ENCODE assay signal across 16 cellular contexts in genomic region chr6:121516331-121516730, GRCh38.
"Had no signal": no experiment of that assay in that cellular context is flagged by ENCODE, and none has a peak within 500 bp of the region (broad histone marks: within the 10 kb centered on the region; RNA-seq: fewer than 3 reads in every experiment).

No MANE protein-coding gene starts in this region.

- H3K4me3 Mint-ChIP-seq: activated CD4-positive, alpha-beta memory T cell treated with anti-CD3 and anti-CD28 coated beads, Interleukin-2, amount 10 ng/mL, durations not matched to agents 7 days and 5 days; activated CD4-positive, alpha-beta T cell treated with anti-CD3 and anti-CD28 coated beads for 36 hours; activated T-cell treated with anti-CD3 and anti-CD28 coated beads, Interleukin-2, amount 50 U/mL, for 72 hours; central memory CD8-positive, alpha-beta T cell; memory B cell; nephron progenitor cell; T-helper 2 cell treated with Interferon-gamma antibody and Interleukin-4, amounts not matched to agents 5 μg/mL and 100 μg/mL, for 36 hours; type B pancreatic cell had no signal

- H3K27ac Mint-ChIP-seq: activated CD4-positive, alpha-beta memory T cell treated with anti-CD3 and anti-CD28 coated beads, Interleukin-2, amount 10 ng/mL, durations not matched to agents 7 days and 5 days; activated CD4-positive, alpha-beta T cell treated with anti-CD3 and anti-CD28 coated beads for 36 hours; activated T-cell treated with anti-CD3 and anti-CD28 coated beads, Interleukin-2, amount 50 U/mL, for 72 hours; memory B cell; nephron progenitor cell; T-helper 2 cell treated with Interferon-gamma antibody and Interleukin-4, amounts not matched to agents 5 μg/mL and 100 μg/mL, for 36 hours; type B pancreatic cell had no signal

- H3K27me3 Mint-ChIP-seq: activated CD4-positive, alpha-beta memory T cell treated with anti-CD3 and anti-CD28 coated beads, Interleukin-2, amount 10 ng/mL, durations not matched to agents 7 days and 5 days; activated CD4-positive, alpha-beta T cell treated with anti-CD3 and anti-CD28 coated beads for 36 hours; central memory CD8-positive, alpha-beta T cell; memory B cell; type B pancreatic cell had no signal

- H3K4me3 ChIP-seq: body of pancreas had no signal

- H3K36me3 Mint-ChIP-seq: memory B cell, type B pancreatic cell had no signal

- DNase-seq: activated CD4-positive, alpha-beta memory T cell treated with anti-CD3 and anti-CD28 coated beads, Interleukin-2, amount 10 ng/mL, durations not matched to agents 7 days and 5 days; activated CD4-positive, alpha-beta T cell treated with anti-CD3 and anti-CD28 coated beads for 36 hours; activated CD8-positive, alpha-beta memory T cell treated with anti-CD3 and anti-CD28 coated beads, Interleukin-2, amount 50 U/mL, for 4 hours; activated T-cell treated with anti-CD3 and anti-CD28 coated beads, Interleukin-2, amount 50 U/mL, for 72 hours; body of pancreas; cortex of kidney; erythroblast; head of caudate nucleus; nephron progenitor cell; stimulated activated naive CD4-positive, alpha-beta T cell treated with Interleukin-2 at 50 U/mL for 16 hours had no signal

- H3K4me1 Mint-ChIP-seq: activated CD4-positive, alpha-beta memory T cell treated with anti-CD3 and anti-CD28 coated beads, Interleukin-2, amount 10 ng/mL, durations not matched to agents 7 days and 5 days; activated CD4-positive, alpha-beta T cell treated with anti-CD3 and anti-CD28 coated beads for 36 hours; central memory CD8-positive, alpha-beta T cell; memory B cell had no signal

- H3K9me3 Mint-ChIP-seq: activated CD4-positive, alpha-beta memory T cell treated with anti-CD3 and anti-CD28 coated beads, Interleukin-2, amount 10 ng/mL, durations not matched to agents 7 days and 5 days; activated T-cell treated with anti-CD3 and anti-CD28 coated beads, Interleukin-2, amount 50 U/mL, for 72 hours; central memory CD8-positive, alpha-beta T cell; memory B cell; nephron progenitor cell; T-helper 2 cell treated with Interferon-gamma antibody and Interleukin-4, amounts not matched to agents 5 μg/mL and 100 μg/mL, for 36 hours had no signal

- ATAC-seq: activated CD4-positive, alpha-beta T cell treated with anti-CD3 and anti-CD28 coated beads for 36 hours; activated T-cell treated with anti-CD3 and anti-CD28 coated beads, Interleukin-2, amount 50 U/mL, for 72 hours; body of pancreas; left lobe of liver; sciatic nerve had no signal
